Comparison of ENCODE assay signal across 19 cellular contexts in the genomic region with DNA sequence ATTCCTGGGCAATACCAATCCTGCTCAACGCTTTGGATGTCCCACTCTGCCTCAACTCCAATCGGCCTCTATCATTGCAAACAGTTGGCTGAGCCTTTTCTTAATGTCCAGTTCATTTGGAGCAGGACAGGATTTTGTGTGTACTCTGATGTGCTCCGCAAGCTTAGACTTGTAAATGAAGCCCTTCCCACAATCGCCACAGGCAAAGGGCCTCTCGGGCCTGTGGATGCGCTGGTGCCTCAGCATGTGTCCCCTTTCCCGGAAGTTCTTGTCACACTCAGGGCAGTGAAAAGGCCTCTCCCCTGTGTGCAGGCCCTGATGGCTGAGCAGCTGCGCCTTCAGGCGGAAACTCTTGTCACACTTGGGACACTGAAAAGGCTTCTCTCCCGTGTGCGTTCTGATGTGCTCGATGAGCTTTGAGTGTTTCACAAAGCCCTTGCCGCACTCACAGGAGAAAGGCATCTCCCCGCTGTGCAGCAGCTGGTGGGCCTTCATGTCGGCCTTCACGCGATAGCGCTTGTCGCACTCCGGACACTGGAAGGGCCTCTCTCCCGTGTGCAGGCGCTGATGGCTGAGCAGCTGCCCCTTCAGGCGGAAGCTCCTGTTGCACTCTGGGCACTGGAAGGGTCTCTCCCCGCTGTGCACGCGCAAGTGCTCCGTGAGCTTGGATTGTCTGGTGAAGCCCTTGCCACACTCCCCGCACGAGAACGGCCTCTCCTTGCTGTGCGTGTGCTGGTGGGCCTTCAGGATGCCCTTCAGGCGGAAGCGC.
"Had no signal": no experiment of that assay in that cellular context is flagged by ENCODE, and none has a peak within 500 bp of the region (broad histone marks: within the 10 kb centered on the region; RNA-seq: fewer than 3 reads in every experiment).

No MANE protein-coding gene starts in this region.

- DNase-seq: activated CD4-positive, alpha-beta T cell treated with anti-CD3 and anti-CD28 coated beads for 1 hour; activated CD8-positive, alpha-beta memory T cell treated with anti-CD3 and anti-CD28 coated beads for 24 hours; activated CD8-positive, alpha-beta memory T cell treated with anti-CD3 and anti-CD28 coated beads, Interleukin-2, amount 50 U/mL, for 48 hours; activated gamma-delta T cell; activated T-cell treated with anti-CD3 and anti-CD28 coated beads, Interleukin-2, amount 50 U/mL, for 48 hours; effector memory CD8-positive, alpha-beta T cell; foreskin keratinocyte; hippocampal formation; left cardiac atrium; lower lobe of right lung; naive thymus-derived CD8-positive, alpha-beta T cell; stimulated activated naive CD4-positive, alpha-beta T cell; substantia nigra; T-helper 17 cell had no signal

- H3K27ac Mint-ChIP-seq: activated naive CD4-positive, alpha-beta T cell treated with anti-CD3 and anti-CD28 coated beads, Interleukin-2, amount 50 U/mL, for 24 hours; dendritic cell treated with granulocyte-macrophage colony-stimulating factor and Interleukin-4, amounts not matched to agents 40 ng/mL and 50 ng/mL, for 4 days; naive thymus-derived CD8-positive, alpha-beta T cell; T-helper 17 cell had no signal

- H3K9me3 ChIP-seq: lower lobe of right lung, tibial nerve had no signal

- H3K9me3 Mint-ChIP-seq: activated naive CD4-positive, alpha-beta T cell treated with anti-CD3 and anti-CD28 coated beads, Interleukin-2, amount 50 U/mL, for 24 hours; dendritic cell treated with granulocyte-macrophage colony-stimulating factor and Interleukin-4, amounts not matched to agents 40 ng/mL and 50 ng/mL, for 4 days; effector memory CD8-positive, alpha-beta T cell; naive thymus-derived CD8-positive, alpha-beta T cell had no signal

- H3K27me3 ChIP-seq: foreskin keratinocyte, tibial nerve had no signal

- H3K4me3 ChIP-seq: lower lobe of right lung, tibial nerve had no signal

- ATAC-seq: foreskin keratinocyte had no signal

- H3K4me3 Mint-ChIP-seq: activated naive CD4-positive, alpha-beta T cell treated with anti-CD3 and anti-CD28 coated beads, Interleukin-2, amount 50 U/mL, for 24 hours; effector memory CD8-positive, alpha-beta T cell; T-helper 17 cell had no signal

- H3K27ac ChIP-seq: epithelial cell of prostate, foreskin keratinocyte, lower lobe of right lung, tibial nerve, VCaP had no signal

- H3K27me3 Mint-ChIP-seq: activated naive CD4-positive, alpha-beta T cell treated with anti-CD3 and anti-CD28 coated beads, Interleukin-2, amount 50 U/mL, for 24 hours; dendritic cell treated with granulocyte-macrophage colony-stimulating factor and Interleukin-4, amounts not matched to agents 40 ng/mL and 50 ng/mL, for 4 days; effector memory CD8-positive, alpha-beta T cell; naive thymus-derived CD8-positive, alpha-beta T cell; T-helper 17 cell had no signal
